In the genomic region with DNA sequence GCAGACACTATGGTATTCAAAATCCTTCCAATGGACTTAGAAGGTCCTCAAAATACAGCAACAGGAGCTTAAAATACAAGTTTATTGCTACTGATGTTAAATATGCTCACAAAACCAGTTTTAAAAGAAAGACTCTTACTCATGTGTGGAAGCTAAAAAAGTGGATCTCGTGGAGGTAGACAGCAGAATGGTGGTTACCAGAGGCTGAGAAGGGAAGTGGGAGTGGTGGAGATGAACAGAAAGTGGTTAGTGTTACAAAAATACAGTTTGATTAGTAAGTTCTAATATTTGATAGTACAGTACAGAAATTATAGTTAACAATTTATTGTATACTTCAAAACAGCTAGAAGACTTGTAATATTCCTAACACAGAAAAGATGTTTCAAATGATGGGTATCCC, we compare ENCODE assay signal across 1 cellular context.
TF ChIP-seq lines count a peak whose summit lies in the region.

No MANE protein-coding gene starts in this region.

TF ChIP-seq in HepG2, 621 proteins besides CTCF, POLR2A, EP300 and RAD21:
- TF ChIP-seq HNRNPK (IDR thresholded peaks at IDR 0.05; ENCODE audit: low read depth, low read length, poor library complexity, severe bottlenecking) (peak; percentile 65), RFX1 (IDR thresholded peaks at IDR 0.05) (no peak), ZNF251 (CRISPR knock-in tag; IDR thresholded peaks at IDR 0.05) (no peak)
